Comparison of ENCODE assay signal across 35 cellular contexts in the genomic region with DNA sequence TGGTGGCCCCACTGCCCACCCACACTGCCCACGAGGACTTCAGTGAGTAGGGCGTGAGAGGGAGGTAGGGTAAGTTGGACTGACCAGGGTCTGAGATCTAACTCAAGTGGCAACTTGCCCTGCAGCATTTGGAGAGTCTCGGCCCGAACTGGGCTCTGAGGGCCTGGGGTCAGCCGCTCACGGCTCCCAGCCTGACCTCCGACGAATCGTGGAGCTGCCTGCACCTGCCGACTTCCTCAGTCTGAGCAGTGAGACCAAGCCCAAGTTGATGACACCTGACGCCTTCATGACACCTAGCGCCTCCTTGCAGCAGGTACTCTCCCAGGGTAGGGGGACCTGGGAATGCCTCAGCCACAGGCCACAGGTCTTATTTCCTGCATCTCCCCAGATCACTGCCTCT. TPM values are rescaled to one million over a fixed set of nuclear protein-coding genes. Genes with fewer than 3 reads are reported as not detected.
"Had no signal": no experiment of that assay in that cellular context is flagged by ENCODE, and none has a peak within 500 bp of the region (broad histone marks: within the 10 kb centered on the region; RNA-seq: fewer than 3 reads in every experiment).

No MANE protein-coding gene starts in this region.

- H3K9me3 ChIP-seq: adrenal gland, body of pancreas, breast epithelium had no signal

- H3K9me3 Mint-ChIP-seq: activated B cell treated with CpG ODN at 0.5 μM for 24 hours; activated CD4-positive, alpha-beta memory T cell treated with anti-CD3 and anti-CD28 coated beads for 36 hours; activated CD4-positive, alpha-beta T cell treated with anti-CD3 and anti-CD28 coated beads, Interleukin-2, amount 10 ng/mL, durations not matched to agents 24 days and 14 days; activated CD8-positive, alpha-beta T cell treated with anti-CD3 and anti-CD28 coated beads for 36 hours; activated naive CD4-positive, alpha-beta T cell treated with anti-CD3 and anti-CD28 coated beads for 36 hours; activated naive CD4-positive, alpha-beta T cell treated with anti-CD3 and anti-CD28 coated beads, Interleukin-2, amount 50 U/mL, for 72 hours; activated naive CD8-positive, alpha-beta T cell treated with anti-CD3 and anti-CD28 coated beads for 36 hours; activated T-cell treated with anti-CD3 and anti-CD28 coated beads, Interleukin-2, amount 50 U/mL, for 72 hours; activated T-helper 1 cell treated with anti-CD3 and anti-CD28 coated beads, Interleukin-12 subunit alpha, Interleukin-12 subunit beta, Interleukin-2, Interleukin-4 antibody, amounts not matched to agents 30 ng/mL and 10 ng/mL and 1 ng/mL, durations not matched to agents 14 hours and 24 hours and 36 hours; activated T-helper 17 cell treated with anti-CD3 and anti-CD28 coated beads, Interleukin-2, amount 50 U/mL, for 72 hours; central memory CD8-positive, alpha-beta T cell; T-helper 1 cell treated with Interleukin-12 subunit alpha and Interleukin-12 subunit beta and Interleukin-4 antibody, amounts not matched to agents 30 μg/mL and 1 μg/mL, for 36 hours; T-helper 2 cell treated with Interferon-gamma antibody and Interleukin-4, amounts not matched to agents 5 μg/mL and 100 μg/mL, for 36 hours had no signal

- H3K27ac Mint-ChIP-seq: activated B cell treated with CpG ODN at 0.5 μM for 24 hours; activated CD4-positive, alpha-beta memory T cell treated with anti-CD3 and anti-CD28 coated beads for 36 hours; activated CD4-positive, alpha-beta T cell treated with anti-CD3 and anti-CD28 coated beads, Interleukin-2, amount 10 ng/mL, durations not matched to agents 24 days and 14 days; activated CD8-positive, alpha-beta T cell treated with anti-CD3 and anti-CD28 coated beads for 36 hours; activated naive CD4-positive, alpha-beta T cell treated with anti-CD3 and anti-CD28 coated beads for 36 hours; activated naive CD4-positive, alpha-beta T cell treated with anti-CD3 and anti-CD28 coated beads, Interleukin-2, amount 50 U/mL, for 72 hours; activated naive CD8-positive, alpha-beta T cell treated with anti-CD3 and anti-CD28 coated beads for 36 hours; activated T-cell treated with anti-CD3 and anti-CD28 coated beads, Interleukin-2, amount 50 U/mL, for 72 hours; activated T-helper 1 cell treated with anti-CD3 and anti-CD28 coated beads, Interleukin-12 subunit alpha, Interleukin-12 subunit beta, Interleukin-2, Interleukin-4 antibody, amounts not matched to agents 30 ng/mL and 10 ng/mL and 1 ng/mL, durations not matched to agents 14 hours and 24 hours and 36 hours; activated T-helper 17 cell treated with anti-CD3 and anti-CD28 coated beads, Interleukin-2, amount 50 U/mL, for 72 hours; T-helper 1 cell treated with Interleukin-12 subunit alpha and Interleukin-12 subunit beta and Interleukin-4 antibody, amounts not matched to agents 30 μg/mL and 1 μg/mL, for 36 hours; T-helper 2 cell treated with Interferon-gamma antibody and Interleukin-4, amounts not matched to agents 5 μg/mL and 100 μg/mL, for 36 hours had no signal

- H3K27me3 Mint-ChIP-seq: activated B cell treated with CpG ODN at 0.5 μM for 24 hours; activated CD4-positive, alpha-beta memory T cell treated with anti-CD3 and anti-CD28 coated beads for 36 hours; activated CD4-positive, alpha-beta T cell treated with anti-CD3 and anti-CD28 coated beads, Interleukin-2, amount 10 ng/mL, durations not matched to agents 24 days and 14 days; activated CD8-positive, alpha-beta T cell treated with anti-CD3 and anti-CD28 coated beads for 36 hours; activated naive CD8-positive, alpha-beta T cell treated with anti-CD3 and anti-CD28 coated beads for 36 hours; activated T-helper 17 cell treated with anti-CD3 and anti-CD28 coated beads, Interleukin-2, amount 50 U/mL, for 72 hours; central memory CD8-positive, alpha-beta T cell had no signal

- H3K4me3 Mint-ChIP-seq: activated B cell treated with CpG ODN at 0.5 μM for 24 hours; activated CD4-positive, alpha-beta memory T cell treated with anti-CD3 and anti-CD28 coated beads for 36 hours; activated CD4-positive, alpha-beta T cell treated with anti-CD3 and anti-CD28 coated beads, Interleukin-2, amount 10 ng/mL, durations not matched to agents 24 days and 14 days; activated CD8-positive, alpha-beta T cell treated with anti-CD3 and anti-CD28 coated beads for 36 hours; activated naive CD4-positive, alpha-beta T cell treated with anti-CD3 and anti-CD28 coated beads for 36 hours; activated naive CD8-positive, alpha-beta T cell treated with anti-CD3 and anti-CD28 coated beads for 36 hours; activated T-cell treated with anti-CD3 and anti-CD28 coated beads, Interleukin-2, amount 50 U/mL, for 72 hours; activated T-helper 1 cell treated with anti-CD3 and anti-CD28 coated beads, Interleukin-12 subunit alpha, Interleukin-12 subunit beta, Interleukin-2, Interleukin-4 antibody, amounts not matched to agents 30 ng/mL and 10 ng/mL and 1 ng/mL, durations not matched to agents 14 hours and 24 hours and 36 hours; activated T-helper 17 cell treated with anti-CD3 and anti-CD28 coated beads, Interleukin-2, amount 50 U/mL, for 72 hours; central memory CD8-positive, alpha-beta T cell; T-helper 1 cell treated with Interleukin-12 subunit alpha and Interleukin-12 subunit beta and Interleukin-4 antibody, amounts not matched to agents 30 μg/mL and 1 μg/mL, for 36 hours; T-helper 2 cell treated with Interferon-gamma antibody and Interleukin-4, amounts not matched to agents 5 μg/mL and 100 μg/mL, for 36 hours had no signal

- ATAC-seq: activated CD8-positive, alpha-beta T cell treated with anti-CD3 and anti-CD28 coated beads for 36 hours; activated naive CD4-positive, alpha-beta T cell treated with anti-CD3 and anti-CD28 coated beads, Interleukin-2, amount 50 U/mL, for 72 hours; activated T-cell treated with anti-CD3 and anti-CD28 coated beads, Interleukin-2, amount 50 U/mL, for 72 hours; activated T-helper 17 cell treated with anti-CD3 and anti-CD28 coated beads, Interleukin-2, amount 50 U/mL, for 72 hours; body of pancreas had no signal

- DNase-seq: activated B cell treated with CpG ODN at 0.5 μM for 24 hours; activated CD4-positive, alpha-beta memory T cell treated with anti-CD3 and anti-CD28 coated beads for 36 hours; activated CD4-positive, alpha-beta T cell treated with anti-CD3 and anti-CD28 coated beads for 4 hours; activated CD4-positive, alpha-beta T cell treated with anti-CD3 and anti-CD28 coated beads, Interleukin-2, amount 10 ng/mL, durations not matched to agents 24 days and 14 days; activated CD4-positive, alpha-beta T cell treated with anti-CD3 and anti-CD28 coated beads, Interleukin-2, amount 50 U/mL, for 1 hour; activated CD4-positive, alpha-beta T cell treated with anti-CD3 and anti-CD28 coated beads, Interleukin-2, amount 50 U/mL, for 4 hours; activated CD4-positive, CD25-positive, alpha-beta regulatory T cell treated with anti-CD3 and anti-CD28 coated beads, Interleukin-2, amount 50 U/mL, for 72 hours; activated CD8-positive, alpha-beta memory T cell treated with anti-CD3 and anti-CD28 coated beads, Interleukin-2, amount 50 U/mL, for 4 hours; activated CD8-positive, alpha-beta T cell treated with anti-CD3 and anti-CD28 coated beads for 36 hours; activated effector memory CD4-positive, alpha-beta T cell treated with anti-CD3 and anti-CD28 coated beads, Interleukin-2, amount 50 U/mL, for 16 hours; activated gamma-delta T cell treated with Interleukin-2 at 50 U/mL for 16 hours; activated naive CD4-positive, alpha-beta T cell; activated naive CD4-positive, alpha-beta T cell treated with anti-CD3 and anti-CD28 coated beads for 36 hours; activated naive CD4-positive, alpha-beta T cell treated with anti-CD3 and anti-CD28 coated beads, Interleukin-2, amount 50 U/mL, for 16 hours; activated naive CD8-positive, alpha-beta T cell treated with anti-CD3 and anti-CD28 coated beads for 36 hours; activated T-cell treated with anti-CD3 and anti-CD28 coated beads for 4 hours; activated T-cell treated with anti-CD3 and anti-CD28 coated beads, Interleukin-2, amount 50 U/mL, for 1 hour; activated T-cell treated with anti-CD3 and anti-CD28 coated beads, Interleukin-2, amount 50 U/mL, for 72 hours; amniotic stem cell; body of pancreas; brain microvascular endothelial cell; caudate nucleus; cerebellar nuclear complex; T-helper 1 cell; T-helper 2 cell; T-helper 9 cell had no signal

- H3K27me3 ChIP-seq: adrenal gland, body of pancreas, brain microvascular endothelial cell, breast epithelium had no signal

- H3K27ac ChIP-seq: body of pancreas, brain microvascular endothelial cell, breast epithelium, VCaP had no signal

- H3K4me3 ChIP-seq: adrenal gland, body of pancreas, breast epithelium had no signal

RNA-seq across cellular contexts. Expression of a gene that starts 5.2 kb away (rescaled TPM):
- total RNA-seq: activated naive CD4-positive, alpha-beta T cell treated with anti-CD3 and anti-CD28 coated beads for 36 hours; activated naive CD8-positive, alpha-beta T cell treated with anti-CD3 and anti-CD28 coated beads for 36 hours; body of pancreas had no signal
